In genomic region chr12:108832730-108833354, GRCh38 we compare ENCODE assay signal across 1 cellular context.
TF ChIP-seq lines count a peak whose summit lies in the region.

No MANE protein-coding gene starts in this region.

TF ChIP-seq in GM12878, 131 proteins besides CTCF, POLR2A, EP300 and RAD21:
- TF ChIP-seq KLF5 (IDR thresholded peaks at IDR 0.05; ENCODE audit: partially characterized antibody) (no peak), BCLAF1 (IDR thresholded peaks at IDR 0.05) (no peak), RAD51 (IDR thresholded peaks at IDR 0.05) (no peak), TCF7 (IDR thresholded peaks at IDR 0.05; ENCODE audit: borderline replicate concordance) (no peak), KDM1A (IDR thresholded peaks at IDR 0.05; ENCODE audit: borderline replicate concordance) (no peak), STAT1 (conservative IDR thresholded peaks at IDR 0.05) (no peak), SPI1 (IDR thresholded peaks at IDR 0.05; ENCODE audit: borderline replicate concordance, insufficient read depth, low read depth, low read length) (no peak)
